Comparison of ENCODE assay signal across 13 cellular contexts in genomic region chr5:1657161-1657741, GRCh38.
DNase-seq lines count a peak whose midpoint lies in the region; ATAC-seq and TF ChIP-seq lines count a peak whose summit lies in the region.
"Had no signal": no experiment of that assay in that cellular context is flagged by ENCODE, and none has a peak within 500 bp of the region (broad histone marks: within the 10 kb centered on the region; RNA-seq: fewer than 3 reads in every experiment).

No MANE protein-coding gene starts in this region.

- H3K27ac Mint-ChIP-seq in natural killer cell treated with Interleukin-12 subunit alpha and Interleukin-12 subunit beta and Interleukin-15 and Interleukin-18, amount 100 ng/mL, for 72 hours = no peak overlapping the region
- H3K27ac Mint-ChIP-seq: CD8-positive, alpha-beta T cell; IgD-negative memory B cell had no signal

- TF ChIP-seq POLR2A in heart left ventricle (IDR thresholded peaks at IDR 0.05) = no peak

- H3K27me3 ChIP-seq in right atrium auricular region = peaks cover 0 to 15% of the 10 kb centered on the region in 2 donors
- H3K27me3 ChIP-seq in heart left ventricle = peaks cover 0 to 88% (median 21%) of the 10 kb centered on the region in 9 donors
- H3K27me3 ChIP-seq in osteoblast (ENCODE audit: insufficient read depth, low read length) = peaks cover 28% of the 10 kb centered on the region

- DNase-seq in right atrium auricular region (ENCODE audit: low spot score) (peak; percentile 34), heart left ventricle (no peak), osteoblast (ENCODE audit: insufficient read length, low spot score, missing footprints) (peak; percentile 62), activated gamma-delta T cell (lab: John Stamatoyannopoulos, UW) (no peak)
- DNase-seq in activated CD8-positive, alpha-beta memory T cell treated with anti-CD3 and anti-CD28 coated beads, Interleukin-2, amount 50 U/mL, for 48 hours = peak; percentile 40
- DNase-seq in natural killer cell treated with Interleukin-12 subunit alpha and Interleukin-12 subunit beta and Interleukin-15 and Interleukin-18, amount 100 ng/mL, for 72 hours (ENCODE audit: low spot score) = no peak
- DNase-seq in activated effector memory CD4-positive, alpha-beta T cell treated with anti-CD3 and anti-CD28 coated beads, Interleukin-2, amount 50 U/mL, for 16 hours = no peak
- DNase-seq: NCI-H187 treated with DMSO at 0.1 percent for 48 hours, NCI-H2171, NCI-H446 treated with DMSO at 0.1 percent for 48 hours, PC-3 had no signal

- H2AFZ ChIP-seq in osteoblast (ENCODE audit: low read length) = no peak overlapping the region

- no peak overlapping the region for H3K4me3 Mint-ChIP-seq in natural killer cell treated with Interleukin-12 subunit alpha and Interleukin-12 subunit beta and Interleukin-15 and Interleukin-18, amount 100 ng/mL, for 72 hours
- H3K4me3 Mint-ChIP-seq: CD8-positive, alpha-beta T cell; IgD-negative memory B cell had no signal

- no peaks in the 10 kb centered on the region for H3K36me3 Mint-ChIP-seq in natural killer cell treated with Interleukin-12 subunit alpha and Interleukin-12 subunit beta and Interleukin-15 and Interleukin-18, amount 100 ng/mL, for 72 hours
- H3K36me3 Mint-ChIP-seq: CD8-positive, alpha-beta T cell; IgD-negative memory B cell had no signal

- H4K20me1 ChIP-seq in osteoblast (ENCODE audit: insufficient read depth, low read length) = no peaks in the 10 kb centered on the region

- H3K4me1 ChIP-seq in right atrium auricular region = peaks cover 0 to 8% of the 10 kb centered on the region in 2 donors
- H3K4me1 ChIP-seq in heart left ventricle = peaks cover 0 to 10% (median 4%) of the 10 kb centered on the region in 12 donors
- no peaks in the 10 kb centered on the region for H3K4me1 ChIP-seq in osteoblast (ENCODE audit: insufficient read depth, low read length)

- no peaks in the 10 kb centered on the region for H3K36me3 ChIP-seq in right atrium auricular region
- H3K36me3 ChIP-seq in heart left ventricle = no peaks in the 10 kb centered on the region
- no peaks in the 10 kb centered on the region for H3K36me3 ChIP-seq in osteoblast (ENCODE audit: insufficient read depth, low read length)

- intact Hi-C loops in heart left ventricle (cut with DNase I) = loop anchor here in 1 of 10 donors (10.0 kb wide), 1 partner anchor 482 kb away; no protein-coding TSS in a partner anchor

- H3K4me2 ChIP-seq in osteoblast (ENCODE audit: insufficient read depth, low read length) = no peak overlapping the region

- H3K4me1 Mint-ChIP-seq in natural killer cell treated with Interleukin-12 subunit alpha and Interleukin-12 subunit beta and Interleukin-15 and Interleukin-18, amount 100 ng/mL, for 72 hours (ENCODE audit: low read depth in 2 of 2) = no peaks in the 10 kb centered on the region

- peaks cover 18% of the 10 kb centered on the region in 2 donors for H3K27me3 Mint-ChIP-seq in natural killer cell treated with Interleukin-12 subunit alpha and Interleukin-12 subunit beta and Interleukin-15 and Interleukin-18, amount 100 ng/mL, for 72 hours

- no peaks in the 10 kb centered on the region for H3K79me2 ChIP-seq in osteoblast (ENCODE audit: insufficient read depth, low read length)

- H3K9me3 Mint-ChIP-seq in natural killer cell treated with Interleukin-12 subunit alpha and Interleukin-12 subunit beta and Interleukin-15 and Interleukin-18, amount 100 ng/mL, for 72 hours = no peaks in the 10 kb centered on the region
- H3K9me3 Mint-ChIP-seq: CD8-positive, alpha-beta T cell; IgD-negative memory B cell had no signal

- TF ChIP-seq CTCF in right atrium auricular region (IDR thresholded peaks at IDR 0.05) (no peak), heart left ventricle (IDR thresholded peaks at IDR 0.05) (no peak), osteoblast (IDR thresholded peaks at IDR 0.05; ENCODE audit: extremely low read depth, low read depth, low read length) (no peak)

- no peak overlapping the region for H3K4me3 ChIP-seq in right atrium auricular region
- H3K4me3 ChIP-seq in heart left ventricle = no peak overlapping the region
- H3K4me3 ChIP-seq in osteoblast (ENCODE audit: insufficient read depth, low read length) = no peak overlapping the region

- H3K9me3 ChIP-seq in right atrium auricular region = no peaks in the 10 kb centered on the region
- H3K9me3 ChIP-seq in heart left ventricle = no peaks in the 10 kb centered on the region
- H3K9me3 ChIP-seq in osteoblast (ENCODE audit: low read depth, low read length) = no peaks in the 10 kb centered on the region

- no peak overlapping the region for H3K27ac ChIP-seq in right atrium auricular region
- no peak overlapping the region for H3K27ac ChIP-seq in heart left ventricle
- H3K27ac ChIP-seq in osteoblast (ENCODE audit: low read depth, low read length) = no peak overlapping the region

- WGBS in heart left ventricle, 4 donors = 70 to 74% (median 74%) methylated on average over 16 of the region's 16 CpGs

- no peak for ATAC-seq in heart left ventricle
- no peak for ATAC-seq in natural killer cell treated with Interleukin-12 subunit alpha and Interleukin-12 subunit beta and Interleukin-15 and Interleukin-18, amount 100 ng/mL, for 72 hours
- ATAC-seq: CD8-positive, alpha-beta T cell; PC-3 had no signal

Comparison
In these comparisons a context has a peak if more than half of its experiments do, and no peak if none do; other contexts are left out.
1. DNase-seq: peak in right atrium auricular region (single experiment), activated CD8-positive, alpha-beta memory T cell treated with anti-CD3 and anti-CD28 coated beads, Interleukin-2, amount 50 U/mL, for 48 hours (single experiment) and osteoblast (single experiment); none in heart left ventricle (0 of 5), natural killer cell treated with Interleukin-12 subunit alpha and Interleukin-12 subunit beta and Interleukin-15 and Interleukin-18, amount 100 ng/mL, for 72 hours (single experiment), activated gamma-delta T cell (single experiment) and activated effector memory CD4-positive, alpha-beta T cell treated with anti-CD3 and anti-CD28 coated beads, Interleukin-2, amount 50 U/mL, for 16 hours (single experiment).